ENCODE assay signal across 1 cellular context in the genomic region with DNA sequence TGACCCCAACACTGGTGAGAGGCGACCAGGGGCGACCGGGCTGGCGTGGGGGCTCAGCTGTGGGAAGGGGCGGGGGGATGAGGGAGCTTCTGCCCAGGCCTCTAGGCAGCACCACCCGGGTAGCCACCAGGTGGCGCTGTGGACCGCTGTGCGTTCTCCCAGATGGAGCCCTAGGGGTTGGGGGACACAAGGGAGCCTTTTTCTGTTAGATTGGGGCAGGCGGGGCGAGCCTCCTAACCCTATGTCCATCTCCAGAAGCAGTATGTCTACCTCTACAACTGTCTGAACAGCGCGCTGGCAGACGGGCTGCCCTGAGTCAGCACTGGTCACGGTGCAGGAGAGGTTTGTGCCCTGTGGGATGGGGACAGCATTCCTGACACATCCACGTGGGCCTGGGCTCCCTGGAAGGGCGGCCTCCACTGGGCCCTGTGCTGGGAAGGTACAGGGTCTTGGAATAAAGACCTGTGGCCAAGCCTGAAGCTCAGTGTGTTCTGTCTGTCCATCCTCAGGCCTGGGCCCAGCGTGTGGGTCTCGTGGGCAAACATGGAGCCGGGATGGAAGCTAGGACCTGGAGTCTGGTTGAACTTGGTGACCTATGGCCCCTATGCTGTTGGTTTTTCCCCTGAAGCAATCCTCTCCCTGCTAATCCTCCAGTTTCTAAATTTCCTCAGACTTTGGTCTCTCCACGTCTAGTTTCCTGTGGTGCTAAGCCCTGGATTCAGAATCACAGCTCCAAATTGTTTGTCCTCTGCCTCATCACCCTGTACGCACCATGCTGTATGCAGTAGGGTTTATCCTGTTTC.
TF ChIP-seq lines count a peak whose summit lies in the region.

No MANE protein-coding gene starts in this region.

TF ChIP-seq in GM23338, 12 proteins besides CTCF, POLR2A, EP300 and RAD21 (continued from another document):
- TF ChIP-seq, protein P1, sequence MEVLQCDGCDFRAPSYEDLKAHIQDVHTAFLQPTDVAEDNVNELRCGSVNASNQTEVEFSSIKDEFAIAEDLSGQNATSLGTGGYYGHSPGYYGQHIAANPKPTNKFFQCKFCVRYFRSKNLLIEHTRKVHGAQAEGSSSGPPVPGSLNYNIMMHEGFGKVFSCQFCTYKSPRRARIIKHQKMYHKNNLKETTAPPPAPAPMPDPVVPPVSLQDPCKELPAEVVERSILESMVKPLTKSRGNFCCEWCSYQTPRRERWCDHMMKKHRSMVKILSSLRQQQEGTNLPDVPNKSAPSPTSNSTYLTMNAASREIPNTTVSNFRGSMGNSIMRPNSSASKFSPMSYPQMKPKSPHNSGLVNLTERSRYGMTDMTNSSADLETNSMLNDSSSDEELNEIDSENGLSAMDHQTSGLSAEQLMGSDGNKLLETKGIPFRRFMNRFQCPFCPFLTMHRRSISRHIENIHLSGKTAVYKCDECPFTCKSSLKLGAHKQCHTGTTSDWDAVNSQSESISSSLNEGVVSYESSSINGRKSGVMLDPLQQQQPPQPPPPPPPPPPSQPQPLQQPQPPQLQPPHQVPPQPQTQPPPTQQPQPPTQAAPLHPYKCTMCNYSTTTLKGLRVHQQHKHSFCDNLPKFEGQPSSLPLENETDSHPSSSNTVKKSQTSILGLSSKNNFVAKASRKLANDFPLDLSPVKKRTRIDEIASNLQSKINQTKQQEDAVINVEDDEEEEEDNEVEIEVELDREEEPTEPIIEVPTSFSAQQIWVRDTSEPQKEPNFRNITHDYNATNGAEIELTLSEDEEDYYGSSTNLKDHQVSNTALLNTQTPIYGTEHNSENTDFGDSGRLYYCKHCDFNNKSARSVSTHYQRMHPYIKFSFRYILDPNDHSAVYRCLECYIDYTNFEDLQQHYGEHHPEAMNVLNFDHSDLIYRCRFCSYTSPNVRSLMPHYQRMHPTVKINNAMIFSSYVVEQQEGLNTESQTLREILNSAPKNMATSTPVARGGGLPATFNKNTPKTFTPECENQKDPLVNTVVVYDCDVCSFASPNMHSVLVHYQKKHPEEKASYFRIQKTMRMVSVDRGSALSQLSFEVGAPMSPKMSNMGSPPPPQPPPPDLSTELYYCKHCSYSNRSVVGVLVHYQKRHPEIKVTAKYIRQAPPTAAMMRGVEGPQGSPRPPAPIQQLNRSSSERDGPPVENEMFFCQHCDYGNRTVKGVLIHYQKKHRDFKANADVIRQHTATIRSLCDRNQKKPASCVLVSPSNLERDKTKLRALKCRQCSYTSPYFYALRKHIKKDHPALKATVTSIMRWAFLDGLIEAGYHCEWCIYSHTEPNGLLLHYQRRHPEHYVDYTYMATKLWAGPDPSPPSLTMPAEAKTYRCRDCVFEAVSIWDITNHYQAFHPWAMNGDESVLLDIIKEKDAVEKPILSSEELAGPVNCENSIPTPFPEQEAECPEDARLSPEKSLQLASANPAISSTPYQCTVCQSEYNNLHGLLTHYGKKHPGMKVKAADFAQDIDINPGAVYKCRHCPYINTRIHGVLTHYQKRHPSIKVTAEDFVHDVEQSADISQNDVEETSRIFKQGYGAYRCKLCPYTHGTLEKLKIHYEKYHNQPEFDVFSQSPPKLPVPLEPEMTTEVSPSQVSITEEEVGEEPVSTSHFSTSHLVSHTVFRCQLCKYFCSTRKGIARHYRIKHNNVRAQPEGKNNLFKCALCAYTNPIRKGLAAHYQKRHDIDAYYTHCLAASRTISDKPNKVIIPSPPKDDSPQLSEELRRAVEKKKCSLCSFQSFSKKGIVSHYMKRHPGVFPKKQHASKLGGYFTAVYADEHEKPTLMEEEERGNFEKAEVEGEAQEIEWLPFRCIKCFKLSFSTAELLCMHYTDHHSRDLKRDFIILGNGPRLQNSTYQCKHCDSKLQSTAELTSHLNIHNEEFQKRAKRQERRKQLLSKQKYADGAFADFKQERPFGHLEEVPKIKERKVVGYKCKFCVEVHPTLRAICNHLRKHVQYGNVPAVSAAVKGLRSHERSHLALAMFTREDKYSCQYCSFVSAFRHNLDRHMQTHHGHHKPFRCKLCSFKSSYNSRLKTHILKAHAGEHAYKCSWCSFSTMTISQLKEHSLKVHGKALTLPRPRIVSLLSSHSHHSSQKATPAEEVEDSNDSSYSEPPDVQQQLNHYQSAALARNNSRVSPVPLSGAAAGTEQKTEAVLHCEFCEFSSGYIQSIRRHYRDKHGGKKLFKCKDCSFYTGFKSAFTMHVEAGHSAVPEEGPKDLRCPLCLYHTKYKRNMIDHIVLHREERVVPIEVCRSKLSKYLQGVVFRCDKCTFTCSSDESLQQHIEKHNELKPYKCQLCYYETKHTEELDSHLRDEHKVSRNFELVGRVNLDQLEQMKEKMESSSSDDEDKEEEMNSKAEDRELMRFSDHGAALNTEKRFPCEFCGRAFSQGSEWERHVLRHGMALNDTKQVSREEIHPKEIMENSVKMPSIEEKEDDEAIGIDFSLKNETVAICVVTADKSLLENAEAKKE (CRISPR knock-in tag; IDR thresholded peaks at IDR 0.05) = no peak
- no peak for TF ChIP-seq EZH2phosphoT487 (IDR thresholded peaks at IDR 0.05; ENCODE audit: unreplicated experiment)
- TF ChIP-seq ZNF331 (CRISPR knock-in tag; IDR thresholded peaks at IDR 0.05; ENCODE audit: low read depth) = no peak
